Comparison of ENCODE assay signal across 12 cellular contexts in the genomic region with DNA sequence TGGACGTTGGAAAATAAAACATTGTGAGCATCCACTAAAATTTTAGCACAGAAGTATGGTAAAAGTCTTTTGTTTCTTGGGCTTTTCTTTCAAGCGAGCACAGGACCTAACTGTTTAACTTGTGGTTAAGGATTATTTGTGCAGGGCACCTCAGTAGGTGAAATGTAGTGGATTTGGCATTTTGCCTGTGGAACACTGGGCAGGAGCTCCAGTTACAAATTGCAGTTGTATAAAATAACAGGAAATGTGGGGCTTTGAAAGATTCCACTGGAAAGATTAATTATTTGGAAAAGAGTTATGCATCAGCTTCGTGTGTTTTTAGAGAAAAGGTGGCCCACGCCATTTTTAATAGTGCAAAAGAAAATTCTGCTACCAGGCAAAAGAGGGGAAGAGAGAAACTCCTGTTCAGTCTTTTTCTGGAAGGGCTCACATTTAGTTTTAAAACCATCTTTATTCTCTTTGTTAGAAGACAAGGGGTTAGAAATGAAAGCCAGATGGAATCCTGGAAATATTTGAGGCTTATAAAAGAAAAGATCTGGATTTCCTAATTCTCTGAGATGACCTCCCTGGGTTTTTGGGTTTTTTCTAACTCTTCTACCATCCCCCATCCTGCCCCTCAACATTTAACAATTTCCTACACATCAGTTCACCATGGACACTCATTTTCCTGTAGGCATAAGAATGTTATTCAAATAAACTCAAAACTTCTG.
DNase-seq lines count a peak whose midpoint lies in the region; ATAC-seq, FAIRE-seq and TF ChIP-seq lines count a peak whose summit lies in the region.
"Had no signal": no experiment of that assay in that cellular context is flagged by ENCODE, and none has a peak within 500 bp of the region (broad histone marks: within the 10 kb centered on the region; RNA-seq: fewer than 3 reads in every experiment).

No MANE protein-coding gene starts in this region.

- H3K4me1 ChIP-seq in colonic mucosa (no peaks in the 10 kb centered on the region), pancreas (peaks cover 0 to 5% (median 0%) of the 10 kb centered on the region in 3 donors), heart right ventricle (peaks cover 0 to 27% (median 4%) of the 10 kb centered on the region in 9 donors)

- FAIRE-seq in H54 (lab: Jason Lieb, UNC), result peak; percentile 84
- FAIRE-seq in pancreas (lab: Jason Lieb, UNC), result no peak

- no peak overlapping the region for H3K27ac ChIP-seq in colonic mucosa
- H3K27ac ChIP-seq in pancreas, result peak overlapping the region; percentile 9 to 23 (median 16)
- no peak overlapping the region for H3K27ac ChIP-seq in heart right ventricle
- H3K27ac ChIP-seq: gastroesophageal sphincter had no signal

- H3K4me3 ChIP-seq in colonic mucosa, result no peak overlapping the region
- no peak overlapping the region for H3K4me3 ChIP-seq in pancreas
- no peak overlapping the region for H3K4me3 ChIP-seq in heart right ventricle
- H3K4me3 ChIP-seq: gastroesophageal sphincter had no signal

- CTCF ChIA-PET in activated CD4-positive, alpha-beta memory T cell treated with anti-CD3 and anti-CD28 coated beads for 36 hours (lab: Charles Lee), result no interaction called here

- no peaks in the 10 kb centered on the region for H3K27me3 Mint-ChIP-seq in activated CD4-positive, alpha-beta memory T cell treated with anti-CD3 and anti-CD28 coated beads for 36 hours
- H3K27me3 Mint-ChIP-seq: activated naive CD4-positive, alpha-beta T cell treated with anti-CD3 and anti-CD28 coated beads, Interleukin-2, amount 50 U/mL, for 24 hours had no signal

- H3K36me3 ChIP-seq in colonic mucosa (no peaks in the 10 kb centered on the region), pancreas (no peaks in the 10 kb centered on the region), heart right ventricle (no peaks in the 10 kb centered on the region)
- H3K36me3 ChIP-seq: gastroesophageal sphincter had no signal

- no peaks in the 10 kb centered on the region for H3K36me3 Mint-ChIP-seq in activated CD4-positive, alpha-beta memory T cell treated with anti-CD3 and anti-CD28 coated beads for 36 hours
- H3K36me3 Mint-ChIP-seq: activated naive CD4-positive, alpha-beta T cell treated with anti-CD3 and anti-CD28 coated beads, Interleukin-2, amount 50 U/mL, for 24 hours had no signal

- no peak overlapping the region for H3K9ac ChIP-seq in colonic mucosa (ENCODE audit: low read depth in 2 of 2, low read length in 2 of 2)

- no peaks in the 10 kb centered on the region for H3K27me3 ChIP-seq in colonic mucosa
- no peaks in the 10 kb centered on the region for H3K27me3 ChIP-seq in pancreas
- H3K27me3 ChIP-seq in heart right ventricle, result peaks cover 0 to 19% (median 5%) of the 10 kb centered on the region in 7 donors
- H3K27me3 ChIP-seq: gastroesophageal sphincter had no signal

- H3K9me3 Mint-ChIP-seq in activated CD4-positive, alpha-beta memory T cell treated with anti-CD3 and anti-CD28 coated beads for 36 hours, result no peaks in the 10 kb centered on the region
- H3K9me3 Mint-ChIP-seq: activated naive CD4-positive, alpha-beta T cell treated with anti-CD3 and anti-CD28 coated beads, Interleukin-2, amount 50 U/mL, for 24 hours; nephron progenitor cell had no signal

- ATAC-seq in pancreas, result peak; percentile 55 to 76 (median 68)
- no peak for ATAC-seq in HG03139 (IDR thresholded peaks at IDR 0.05; ENCODE audit: unreplicated experiment)
- ATAC-seq in heart right ventricle, result no peak
- ATAC-seq: gastroesophageal sphincter had no signal

- H3K4me1 Mint-ChIP-seq in activated CD4-positive, alpha-beta memory T cell treated with anti-CD3 and anti-CD28 coated beads for 36 hours (ENCODE audit: low read depth), result no peaks in the 10 kb centered on the region
- H3K4me1 Mint-ChIP-seq: activated naive CD4-positive, alpha-beta T cell treated with anti-CD3 and anti-CD28 coated beads, Interleukin-2, amount 50 U/mL, for 24 hours; nephron progenitor cell had no signal

- WGBS in pancreas, 2 donors, result 33 to 35% methylated on average over 4 of the region's 4 CpGs
- WGBS in heart right ventricle, 2 donors, result 70 to 76% methylated on average over 4 of the region's 4 CpGs

- H3K9me3 ChIP-seq in colonic mucosa (no peaks in the 10 kb centered on the region), pancreas (no peaks in the 10 kb centered on the region), heart right ventricle (no peaks in the 10 kb centered on the region)
- H3K9me3 ChIP-seq: gastroesophageal sphincter had no signal

- intact Hi-C loops in colonic mucosa (cut with DNase I) (no loop called here), pancreas (cut with DNase I) (no loop called here), heart right ventricle (cut with DNase I) (no loop called here)
- intact Hi-C loops in activated CD4-positive, alpha-beta memory T cell treated with anti-CD3 and anti-CD28 coated beads for 36 hours (cut with micrococcal nuclease), result no loop called here

- TF ChIP-seq CTCF in colonic mucosa (IDR thresholded peaks at IDR 0.05) (no peak), pancreas (IDR thresholded peaks at IDR 0.05) (no peak), heart right ventricle (IDR thresholded peaks at IDR 0.05) (no peak)

- no peak for TF ChIP-seq POLR2A in H54 (IDR thresholded peaks at IDR 0.05; ENCODE audit: low read depth, low read length)

- DNase-seq in H54 (ENCODE audit: insufficient read length, low spot score) (no peak), NCI-H2081 treated with DMSO at 0.1 percent for 48 hours (lab: John Stamatoyannopoulos, UW) (peak; percentile 70), colonic mucosa (peak; percentile 32), pancreas (peak in 3 of 6 donors; percentile 17 to 30 (median 25)), heart right ventricle (no peak), inferior parietal cortex (ENCODE audit: extremely low spot score) (no peak)
- no peak for DNase-seq in activated CD4-positive, alpha-beta memory T cell treated with anti-CD3 and anti-CD28 coated beads for 36 hours
- DNase-seq: NCI-H524, nephron progenitor cell had no signal

- H3K4me3 Mint-ChIP-seq in activated CD4-positive, alpha-beta memory T cell treated with anti-CD3 and anti-CD28 coated beads for 36 hours, result no peak overlapping the region
- H3K4me3 Mint-ChIP-seq: activated naive CD4-positive, alpha-beta T cell treated with anti-CD3 and anti-CD28 coated beads, Interleukin-2, amount 50 U/mL, for 24 hours; nephron progenitor cell had no signal

- no peak overlapping the region for H3K27ac Mint-ChIP-seq in activated CD4-positive, alpha-beta memory T cell treated with anti-CD3 and anti-CD28 coated beads for 36 hours
- H3K27ac Mint-ChIP-seq: activated naive CD4-positive, alpha-beta T cell treated with anti-CD3 and anti-CD28 coated beads, Interleukin-2, amount 50 U/mL, for 24 hours; nephron progenitor cell had no signal

- POLR2A ChIA-PET in activated CD4-positive, alpha-beta memory T cell treated with anti-CD3 and anti-CD28 coated beads for 36 hours (lab: Charles Lee), result no interaction called here

Comparison
In these comparisons a context has a peak if more than half of its experiments do, and no peak if none do; other contexts are left out.
1. DNase-seq: peak in NCI-H2081 treated with DMSO at 0.1 percent for 48 hours (single experiment) and colonic mucosa (single experiment); none in H54 (single experiment), activated CD4-positive, alpha-beta memory T cell treated with anti-CD3 and anti-CD28 coated beads for 36 hours (single experiment), heart right ventricle (0 of 2) and inferior parietal cortex (single experiment).
2. H3K27ac ChIP-seq: peak in pancreas (4 of 4); none in colonic mucosa (single experiment) and heart right ventricle (0 of 10).
3. ATAC-seq: peak in pancreas (4 of 4); none in HG03139 (single experiment) and heart right ventricle (0 of 8).